ENCODE assay signal across 15 cellular contexts in genomic region chr11:101870510-101870909, GRCh38. TPM values are rescaled to one million over a fixed set of nuclear protein-coding genes. Genes with fewer than 3 reads are reported as not detected.
DNase-seq lines count a peak whose midpoint lies in the region; ATAC-seq and TF ChIP-seq lines count a peak whose summit lies in the region.
"Had no signal": no experiment of that assay in that cellular context is flagged by ENCODE, and none has a peak within 500 bp of the region (broad histone marks: within the 10 kb centered on the region; RNA-seq: fewer than 3 reads in every experiment).

No MANE protein-coding gene starts in this region.

- TF ChIP-seq EP300 in suprapubic skin (IDR thresholded peaks at IDR 0.05): no peak

- H3K9me3 Mint-ChIP-seq in neural progenitor cell: peaks cover 2% of the 10 kb centered on the region
- no peaks in the 10 kb centered on the region for H3K9me3 Mint-ChIP-seq in activated T-helper 17 cell treated with anti-CD3 and anti-CD28 coated beads, Interleukin-2, amount 50 U/mL, for 72 hours
- H3K9me3 Mint-ChIP-seq in activated T-cell treated with anti-CD3 and anti-CD28 coated beads, Interleukin-2, amount 50 U/mL, for 24 hours: no peaks in the 10 kb centered on the region
- H3K9me3 Mint-ChIP-seq: activated CD4-positive, alpha-beta T cell treated with anti-CD3 and anti-CD28 coated beads, Interleukin-2, amount 10 ng/mL, durations not matched to agents 24 days and 14 days; CD4-positive, alpha-beta T cell; central memory CD8-positive, alpha-beta T cell had no signal

- H3K4me3 Mint-ChIP-seq in neural progenitor cell: no peak overlapping the region
- no peak overlapping the region for H3K4me3 Mint-ChIP-seq in activated T-helper 17 cell treated with anti-CD3 and anti-CD28 coated beads, Interleukin-2, amount 50 U/mL, for 72 hours
- no peak overlapping the region for H3K4me3 Mint-ChIP-seq in activated T-cell treated with anti-CD3 and anti-CD28 coated beads, Interleukin-2, amount 50 U/mL, for 24 hours
- H3K4me3 Mint-ChIP-seq: activated CD4-positive, alpha-beta T cell treated with anti-CD3 and anti-CD28 coated beads, Interleukin-2, amount 10 ng/mL, durations not matched to agents 24 days and 14 days; CD4-positive, alpha-beta T cell; central memory CD8-positive, alpha-beta T cell had no signal

- no peak for ATAC-seq in activated T-helper 17 cell treated with anti-CD3 and anti-CD28 coated beads, Interleukin-2, amount 50 U/mL, for 72 hours (replicated peaks)
- ATAC-seq in HG03342 (IDR thresholded peaks at IDR 0.05; ENCODE audit: unreplicated experiment): no peak
- ATAC-seq: psoas muscle; stimulated activated naive CD8-positive, alpha-beta T cell treated with anti-CD3 and anti-CD28 coated beads, Interleukin-15, Interleukin-2, amounts not matched to agents 100 U/mL and 50 U/mL, for 24 hours had no signal

- H3K4me2 ChIP-seq in neural progenitor cell: no peak overlapping the region

- H3K27me3 ChIP-seq in neural progenitor cell (no peaks in the 10 kb centered on the region), suprapubic skin (no peaks in the 10 kb centered on the region)

- H3K27me3 Mint-ChIP-seq in neural progenitor cell (ENCODE audit: insufficient read depth, low read depth): no peaks in the 10 kb centered on the region
- H3K27me3 Mint-ChIP-seq in activated T-helper 17 cell treated with anti-CD3 and anti-CD28 coated beads, Interleukin-2, amount 50 U/mL, for 72 hours: peaks cover 15% of the 10 kb centered on the region
- peaks cover 3% of the 10 kb centered on the region for H3K27me3 Mint-ChIP-seq in activated T-cell treated with anti-CD3 and anti-CD28 coated beads, Interleukin-2, amount 50 U/mL, for 24 hours

- no peak overlapping the region for H3K4me3 ChIP-seq in NB4 (ENCODE audit: low read depth, low read length)
- no peak overlapping the region for H3K4me3 ChIP-seq in choroid plexus epithelial cell (ENCODE audit: low read depth, low read length)
- no peak overlapping the region for H3K4me3 ChIP-seq in neural progenitor cell
- H3K4me3 ChIP-seq in suprapubic skin: no peak overlapping the region
- H3K4me3 ChIP-seq: psoas muscle had no signal

- H3K36me3 Mint-ChIP-seq in neural progenitor cell: no peaks in the 10 kb centered on the region
- no peaks in the 10 kb centered on the region for H3K36me3 Mint-ChIP-seq in activated T-helper 17 cell treated with anti-CD3 and anti-CD28 coated beads, Interleukin-2, amount 50 U/mL, for 72 hours (ENCODE audit: low read depth)
- H3K36me3 Mint-ChIP-seq in activated T-cell treated with anti-CD3 and anti-CD28 coated beads, Interleukin-2, amount 50 U/mL, for 24 hours (ENCODE audit: low read depth): no peaks in the 10 kb centered on the region

- H3K9me3 ChIP-seq in neural progenitor cell (ENCODE audit: low read depth): no peaks in the 10 kb centered on the region
- no peaks in the 10 kb centered on the region for H3K9me3 ChIP-seq in suprapubic skin
- H3K9me3 ChIP-seq: psoas muscle had no signal

- WGBS in suprapubic skin: 95% methylated on average over 6 of the region's 6 CpGs

- peaks cover 8% of the 10 kb centered on the region for H3K4me1 ChIP-seq in neural progenitor cell
- no peaks in the 10 kb centered on the region for H3K4me1 ChIP-seq in suprapubic skin
- H3K4me1 ChIP-seq: psoas muscle had no signal

- peak overlapping the region; percentile 85 for H2AFZ ChIP-seq in neural progenitor cell (replicated peaks)

- no peaks in the 10 kb centered on the region for H3F3A ChIP-seq in neural progenitor cell (ENCODE audit: low read depth)

- no peaks in the 10 kb centered on the region for H3K4me1 Mint-ChIP-seq in neural progenitor cell
- no peaks in the 10 kb centered on the region for H3K4me1 Mint-ChIP-seq in activated T-helper 17 cell treated with anti-CD3 and anti-CD28 coated beads, Interleukin-2, amount 50 U/mL, for 72 hours
- H3K4me1 Mint-ChIP-seq in activated T-cell treated with anti-CD3 and anti-CD28 coated beads, Interleukin-2, amount 50 U/mL, for 24 hours (ENCODE audit: low read depth): no peaks in the 10 kb centered on the region
- H3K4me1 Mint-ChIP-seq: activated CD4-positive, alpha-beta T cell treated with anti-CD3 and anti-CD28 coated beads, Interleukin-2, amount 10 ng/mL, durations not matched to agents 24 days and 14 days; central memory CD8-positive, alpha-beta T cell had no signal

- DNase-seq in EH (ENCODE audit: low read depth): peak; percentile 86
- DNase-seq in NB4 (ENCODE audit: low read depth): peak; percentile 11
- peak; percentile 59 for DNase-seq in choroid plexus epithelial cell (ENCODE audit: low read depth)
- no peak for DNase-seq in neural progenitor cell (ENCODE audit: low spot score)
- DNase-seq in suprapubic skin (ENCODE audit: low spot score in 2 of 2): no peak
- DNase-seq in activated T-cell treated with anti-CD3 and anti-CD28 coated beads, Interleukin-2, amount 50 U/mL, for 24 hours: no peak
- DNase-seq: activated CD4-positive, alpha-beta T cell treated with anti-CD3 and anti-CD28 coated beads, Interleukin-2, amount 10 ng/mL, durations not matched to agents 24 days and 14 days; CD4-positive, alpha-beta T cell; KBM-7; psoas muscle; stimulated activated CD4-positive, alpha-beta T cell treated with anti-CD3 and anti-CD28 coated beads, Interleukin-4, amount 100 ng/mL, for 4 hours; stimulated activated naive CD8-positive, alpha-beta T cell treated with anti-CD3 and anti-CD28 coated beads, Interleukin-15, Interleukin-2, amounts not matched to agents 100 U/mL and 50 U/mL, for 24 hours had no signal

- TF ChIP-seq CTCF in NB4 (IDR thresholded peaks at IDR 0.05; ENCODE audit: low read depth, low read length): no peak
- no peak for TF ChIP-seq CTCF in choroid plexus epithelial cell (conservative IDR thresholded peaks at IDR 0.05; ENCODE audit: low read depth, low read length)
- no peak for TF ChIP-seq CTCF in neural progenitor cell (IDR thresholded peaks at IDR 0.05)
- no peak for TF ChIP-seq CTCF in suprapubic skin (IDR thresholded peaks at IDR 0.05)

- H3K36me3 ChIP-seq in neural progenitor cell (no peaks in the 10 kb centered on the region), suprapubic skin (no peaks in the 10 kb centered on the region)

- no peaks in the 10 kb centered on the region for H3K79me2 ChIP-seq in neural progenitor cell (ENCODE audit: low read depth)

- H3K27ac Mint-ChIP-seq in neural progenitor cell: no peak overlapping the region
- H3K27ac Mint-ChIP-seq in activated T-helper 17 cell treated with anti-CD3 and anti-CD28 coated beads, Interleukin-2, amount 50 U/mL, for 72 hours: no peak overlapping the region
- no peak overlapping the region for H3K27ac Mint-ChIP-seq in activated T-cell treated with anti-CD3 and anti-CD28 coated beads, Interleukin-2, amount 50 U/mL, for 24 hours
- H3K27ac Mint-ChIP-seq: activated CD4-positive, alpha-beta T cell treated with anti-CD3 and anti-CD28 coated beads, Interleukin-2, amount 10 ng/mL, durations not matched to agents 24 days and 14 days; CD4-positive, alpha-beta T cell had no signal

- TF ChIP-seq POLR2A in NB4 (IDR thresholded peaks at IDR 0.05; ENCODE audit: extremely low read depth, insufficient read length): no peak
- TF ChIP-seq POLR2A in suprapubic skin (IDR thresholded peaks at IDR 0.05): no peak

- H3K9ac ChIP-seq in neural progenitor cell: no peak overlapping the region

- no peak overlapping the region for H3K27ac ChIP-seq in neural progenitor cell
- no peak overlapping the region for H3K27ac ChIP-seq in suprapubic skin
- H3K27ac ChIP-seq: psoas muscle had no signal

- H4K20me1 ChIP-seq in neural progenitor cell (ENCODE audit: low read depth): no peaks in the 10 kb centered on the region

RNA-seq across cellular contexts. Expression of gene CEP126, which starts 44.3 kb away (rescaled TPM):
- total RNA-seq in neural progenitor cell (ENCODE audit: low replicate concordance) (1.5 and 2.2 TPM in 2 replicates), suprapubic skin (10 to 100 TPM in 1 of 4 donors, 1 to 10 TPM in 3; 2.4 to 10.2 (median 4.6) TPM)
- total RNA-seq in activated T-helper 17 cell treated with anti-CD3 and anti-CD28 coated beads, Interleukin-2, amount 50 U/mL, for 72 hours: 1 to 10 TPM in 1 of 2 donors, under 1 TPM in 1; 0.97 to 1.5 TPM

RNA-seq across cellular contexts. Expression of gene ANGPTL5, which starts 45.8 kb away (rescaled TPM):
- total RNA-seq in neural progenitor cell (ENCODE audit: low replicate concordance) (not detected in 2 replicates), suprapubic skin (1 to 10 TPM in 1 of 4 donors, under 1 TPM in 2, not detected in 1; 0.73 to 2.3 (median 0.76) TPM)
- not detected for total RNA-seq in activated T-helper 17 cell treated with anti-CD3 and anti-CD28 coated beads, Interleukin-2, amount 50 U/mL, for 72 hours
- total RNA-seq: activated CD4-positive, alpha-beta T cell treated with anti-CD3 and anti-CD28 coated beads, Interleukin-2, amount 10 ng/mL, durations not matched to agents 24 days and 14 days; CD4-positive, alpha-beta T cell had no signal

Comparison
In these comparisons a context has a peak if more than half of its experiments do, and no peak if none do; other contexts are left out.
1. DNase-seq: peak in EH (single experiment), NB4 (single experiment) and choroid plexus epithelial cell (single experiment); none in neural progenitor cell (single experiment), suprapubic skin (0 of 2) and activated T-cell treated with anti-CD3 and anti-CD28 coated beads, Interleukin-2, amount 50 U/mL, for 24 hours (single experiment).